19 cellular contexts compared by ENCODE assay signal in the genomic region with DNA sequence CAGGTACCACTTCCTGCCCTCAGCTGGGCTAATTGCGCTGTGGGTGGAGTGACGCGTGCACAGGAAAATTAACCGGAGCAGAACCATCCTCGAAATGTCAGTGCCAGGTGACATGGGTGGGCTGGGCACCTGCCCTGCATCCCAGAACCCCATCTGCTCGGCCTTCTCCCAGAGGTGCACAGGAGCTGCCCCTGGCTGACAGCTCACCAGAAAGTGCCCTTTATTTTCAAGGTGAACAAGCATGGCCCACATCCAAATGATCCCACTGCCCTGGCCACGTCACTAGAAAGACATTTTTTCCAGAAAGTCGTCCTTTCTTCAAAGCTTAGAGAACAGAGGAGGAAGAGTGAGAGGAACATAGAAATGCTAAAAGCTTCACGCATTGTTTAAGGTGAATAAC. TPM values are rescaled to one million over a fixed set of nuclear protein-coding genes. Genes with fewer than 3 reads are reported as not detected.
DNase-seq lines count a peak whose midpoint lies in the region; ATAC-seq, FAIRE-seq and TF ChIP-seq lines count a peak whose summit lies in the region.
"Had no signal": no experiment of that assay in that cellular context is flagged by ENCODE, and none has a peak within 500 bp of the region (broad histone marks: within the 10 kb centered on the region; RNA-seq: fewer than 3 reads in every experiment).

No MANE protein-coding gene starts in this region.

- no peak for TF ChIP-seq POLR2A in H54 (IDR thresholded peaks at IDR 0.05; ENCODE audit: low read depth, low read length)

- intact Hi-C loops in left colon (cut with DNase I, micrococcal nuclease), result loop anchor here (10.0 kb wide), 1 partner anchor 117 kb away; no protein-coding TSS in a partner anchor

- no peak overlapping the region for H3K4me3 ChIP-seq in RWPE2 (ENCODE audit: severe bottlenecking)
- H3K4me3 ChIP-seq: cardiac muscle cell, pancreas, testis had no signal

- H3K4me1 ChIP-seq in RWPE2 (ENCODE audit: insufficient read depth, poor library complexity, severe bottlenecking), result peaks cover 16% of the 10 kb centered on the region
- H3K4me1 ChIP-seq: pancreas had no signal

- peaks cover 53% of the 10 kb centered on the region for H3K4me1 Mint-ChIP-seq in stimulated activated effector memory CD8-positive, alpha-beta T cell treated with anti-CD3 and anti-CD28 coated beads, Interleukin-12 subunit alpha, Interleukin-12 subunit beta, amount 100 ng/mL, for 72 hours

- no peak for ATAC-seq in RWPE2 (ENCODE audit: low read depth)
- ATAC-seq in stimulated activated effector memory CD8-positive, alpha-beta T cell treated with anti-CD3 and anti-CD28 coated beads, Interleukin-12 subunit alpha, Interleukin-12 subunit beta, amount 100 ng/mL, for 72 hours, result no peak
- ATAC-seq in left colon, result no peak
- no peak for ATAC-seq in HG02938 (IDR thresholded peaks at IDR 0.05; ENCODE audit: unreplicated experiment)

- peak overlapping the region; percentile 9 for H3K27ac Mint-ChIP-seq in stimulated activated effector memory CD8-positive, alpha-beta T cell treated with anti-CD3 and anti-CD28 coated beads, Interleukin-12 subunit alpha, Interleukin-12 subunit beta, amount 100 ng/mL, for 72 hours
- H3K27ac Mint-ChIP-seq: activated naive CD8-positive, alpha-beta T cell treated with anti-CD3 and anti-CD28 coated beads, Interleukin-2, amount 10 ng/mL, durations not matched to agents 7 days and 5 days; T-helper 1 cell treated with Interleukin-12 subunit alpha and Interleukin-12 subunit beta and Interleukin-4 antibody, amounts not matched to agents 30 μg/mL and 1 μg/mL, for 36 hours had no signal

- H3K9me3 Mint-ChIP-seq in stimulated activated effector memory CD8-positive, alpha-beta T cell treated with anti-CD3 and anti-CD28 coated beads, Interleukin-12 subunit alpha, Interleukin-12 subunit beta, amount 100 ng/mL, for 72 hours, result peaks cover 4% of the 10 kb centered on the region

- TF ChIP-seq CTCF in RWPE2 (IDR thresholded peaks at IDR 0.05; ENCODE audit: poor library complexity, severe bottlenecking), result no peak

- no peak overlapping the region for H3K4me3 Mint-ChIP-seq in stimulated activated effector memory CD8-positive, alpha-beta T cell treated with anti-CD3 and anti-CD28 coated beads, Interleukin-12 subunit alpha, Interleukin-12 subunit beta, amount 100 ng/mL, for 72 hours
- H3K4me3 Mint-ChIP-seq: activated naive CD8-positive, alpha-beta T cell treated with anti-CD3 and anti-CD28 coated beads, Interleukin-2, amount 10 ng/mL, durations not matched to agents 7 days and 5 days had no signal

- peaks cover 18% of the 10 kb centered on the region for H3K9me3 ChIP-seq in RWPE2 (ENCODE audit: severe bottlenecking)
- H3K9me3 ChIP-seq: pancreas, testis had no signal

- no peaks in the 10 kb centered on the region for H3K36me3 ChIP-seq in RWPE2 (ENCODE audit: low read depth)
- H3K36me3 ChIP-seq: cardiac muscle cell, pancreas had no signal

- H3K36me3 Mint-ChIP-seq in stimulated activated effector memory CD8-positive, alpha-beta T cell treated with anti-CD3 and anti-CD28 coated beads, Interleukin-12 subunit alpha, Interleukin-12 subunit beta, amount 100 ng/mL, for 72 hours, result peaks cover 10% of the 10 kb centered on the region
- H3K36me3 Mint-ChIP-seq: activated naive CD8-positive, alpha-beta T cell treated with anti-CD3 and anti-CD28 coated beads, Interleukin-2, amount 10 ng/mL, durations not matched to agents 7 days and 5 days had no signal

- H3K27ac ChIP-seq in RWPE2 (ENCODE audit: poor library complexity, severe bottlenecking), result peak overlapping the region; percentile 97
- peak overlapping the region; percentile 91 for H3K27ac ChIP-seq in epithelial cell of prostate
- H3K27ac ChIP-seq: C4-2B, cardiac muscle cell, pancreas, testis had no signal

- no peaks in the 10 kb centered on the region for H3K27me3 ChIP-seq in RWPE2 (ENCODE audit: insufficient read depth, poor library complexity, severe bottlenecking)
- H3K27me3 ChIP-seq: testis had no signal

- FAIRE-seq in H54 (lab: Jason Lieb, UNC), result no peak
- FAIRE-seq: GM19239, pancreas had no signal

- DNase-seq in H54 (ENCODE audit: insufficient read length, low spot score) (peak; percentile 63), RWPE2 (ENCODE audit: low spot score) (no peak), epithelial cell of prostate (ENCODE audit: low read depth, low spot score) (no peak), left colon (no peak), middle frontal gyrus (ENCODE audit: extremely low spot score, low spot score) (no peak)
- DNase-seq in stimulated activated effector memory CD8-positive, alpha-beta T cell treated with anti-CD3 and anti-CD28 coated beads, Interleukin-12 subunit alpha, Interleukin-12 subunit beta, amount 100 ng/mL, for 72 hours (ENCODE audit: low spot score in 2 of 2), result no peak
- DNase-seq: activated CD4-positive, CD25-positive, alpha-beta regulatory T cell; activated naive CD8-positive, alpha-beta T cell treated with anti-CD3 and anti-CD28 coated beads, Interleukin-2, amount 10 ng/mL, durations not matched to agents 7 days and 5 days; effector CD8-positive, alpha-beta T cell; foreskin fibroblast; NCI-H187 treated with DMSO at 0.1 percent for 48 hours; NCI-H446 treated with DMSO at 0.1 percent for 48 hours; pancreas; testis had no signal

RNA-seq across cellular contexts. Expression of gene ELFN2, which starts 4.1 kb away (rescaled TPM):
- total RNA-seq in left colon, result under 1 TPM in 1 of 2 donors, not detected in 1; 0.20 TPM

RNA-seq across cellular contexts. Expression of gene MFNG, which starts 54.8 kb away (rescaled TPM):
- 10 to 100 TPM; 10.4 to 11.2 TPM for total RNA-seq in left colon
